24 cellular contexts compared by ENCODE assay signal in the genomic region with DNA sequence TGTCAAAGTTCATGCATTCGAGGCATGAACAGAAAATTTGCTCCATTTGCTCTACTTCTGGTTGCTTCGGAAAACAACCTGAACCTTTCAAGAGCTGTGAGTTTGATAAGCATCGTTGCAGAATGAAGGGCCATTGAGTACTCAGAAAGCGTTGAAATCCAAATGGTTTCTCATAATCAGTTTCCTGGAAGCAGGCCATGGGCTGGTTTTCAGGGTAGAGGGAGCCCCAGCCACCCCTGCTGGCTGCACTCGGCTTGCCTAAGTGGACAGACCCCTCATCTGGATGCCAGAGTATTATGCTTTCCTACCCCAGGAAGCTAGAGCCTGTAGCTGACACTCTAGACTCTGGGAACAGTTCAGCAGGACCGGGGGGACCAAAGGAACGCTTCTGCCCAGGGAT. TPM values are rescaled to one million over a fixed set of nuclear protein-coding genes. Genes with fewer than 3 reads are reported as not detected.
A peak's percentile ranks its signal among the peaks of the same experiment; 100 is the strongest.
DNase-seq lines count a peak whose midpoint lies in the region; ATAC-seq and TF ChIP-seq lines count a peak whose summit lies in the region.
"Had no signal": no experiment of that assay in that cellular context is flagged by ENCODE, and none has a peak within 500 bp of the region (broad histone marks: within the 10 kb centered on the region; RNA-seq: fewer than 3 reads in every experiment).

No MANE protein-coding gene starts in this region.

- no peaks in the 10 kb centered on the region for H3K79me2 ChIP-seq in GM23338 (replicated peaks; ENCODE audit: insufficient read depth)

- no peak for ATAC-seq in GM23338
- no peak for ATAC-seq in HG02981 (IDR thresholded peaks at IDR 0.05; ENCODE audit: unreplicated experiment)
- no peak for ATAC-seq in stimulated activated memory B cell treated with anti-CD40 and anti-IgM and Interleukin-4, amounts not matched to agents 10 μg/mL and 1 μg/mL and 100 μg/mL, for 72 hours
- ATAC-seq: activated CD8-positive, alpha-beta T cell treated with anti-CD3 and anti-CD28 coated beads, Interleukin-2, amount 10 ng/mL, durations not matched to agents 7 days and 5 days; right lobe of liver had no signal

- intact Hi-C loops in posterior cingulate gyrus (cut with DNase I), result no loop called here

- TF ChIP-seq CTCF in GM23338 (conservative IDR thresholded peaks at IDR 0.05; ENCODE audit: low read depth in 2 of 2) (no peak), GM20000 (IDR thresholded peaks at IDR 0.05; ENCODE audit: extremely low read depth, missing control alignments) (no peak)

- no peak overlapping the region for H3K4me3 Mint-ChIP-seq in GM23338
- no peak overlapping the region for H3K4me3 Mint-ChIP-seq in stimulated activated memory B cell treated with anti-CD40 and anti-IgM and Interleukin-4, amounts not matched to agents 10 μg/mL and 1 μg/mL and 100 μg/mL, for 72 hours
- H3K4me3 Mint-ChIP-seq: activated CD8-positive, alpha-beta T cell treated with anti-CD3 and anti-CD28 coated beads, Interleukin-2, amount 10 ng/mL, durations not matched to agents 7 days and 5 days; activated naive CD8-positive, alpha-beta T cell; immature natural killer cell; T-helper 1 cell treated with Interleukin-12 subunit alpha and Interleukin-12 subunit beta and Interleukin-4 antibody, amounts not matched to agents 30 μg/mL and 1 μg/mL, for 36 hours had no signal

- peaks cover 19% of the 10 kb centered on the region; the same call in 1 of the 2 replicates for H3K4me1 ChIP-seq in GM23338 (ENCODE audit: insufficient read depth)
- H3K4me1 ChIP-seq: left ventricle myocardium inferior, right lobe of liver had no signal

- H4K20me1 ChIP-seq in GM23338 (replicated peaks; ENCODE audit: insufficient read depth), result no peaks in the 10 kb centered on the region

- no peak overlapping the region for H3K4me3 ChIP-seq in GM23338
- H3K4me3 ChIP-seq: left ventricle myocardium inferior, right lobe of liver had no signal

- H3K4me2 ChIP-seq in GM23338, result 0 out of 2 replicates have a peak overlapping the region, but pooled peaks have one; percentile 20

- no peaks in the 10 kb centered on the region for H3F3A ChIP-seq in GM23338 (replicated peaks; ENCODE audit: low read depth)

- H3K4me1 Mint-ChIP-seq in GM23338, result peaks cover 25% of the 10 kb centered on the region
- no peaks in the 10 kb centered on the region for H3K4me1 Mint-ChIP-seq in stimulated activated memory B cell treated with anti-CD40 and anti-IgM and Interleukin-4, amounts not matched to agents 10 μg/mL and 1 μg/mL and 100 μg/mL, for 72 hours
- H3K4me1 Mint-ChIP-seq: immature natural killer cell had no signal

- no peaks in the 10 kb centered on the region for H3K27me3 ChIP-seq in GM23338 (ENCODE audit: insufficient read depth)
- H3K27me3 ChIP-seq: right lobe of liver had no signal

- H3K27ac ChIP-seq in GM23338 (ENCODE audit: low read depth), result no peak overlapping the region
- H3K27ac ChIP-seq: left ventricle myocardium inferior, right lobe of liver, RWPE1 had no signal

- no peaks in the 10 kb centered on the region for H3K9me2 ChIP-seq in GM23338 (ENCODE audit: insufficient read depth)

- no peaks in the 10 kb centered on the region for H3K36me3 ChIP-seq in GM23338 (ENCODE audit: insufficient read depth)
- H3K36me3 ChIP-seq: left ventricle myocardium inferior, right lobe of liver had no signal

- H3K9me3 Mint-ChIP-seq in GM23338, result no peaks in the 10 kb centered on the region; the same call in 2 of the 3 replicates
- H3K9me3 Mint-ChIP-seq in stimulated activated memory B cell treated with anti-CD40 and anti-IgM and Interleukin-4, amounts not matched to agents 10 μg/mL and 1 μg/mL and 100 μg/mL, for 72 hours, result no peaks in the 10 kb centered on the region
- H3K9me3 Mint-ChIP-seq: immature natural killer cell; T-helper 1 cell treated with Interleukin-12 subunit alpha and Interleukin-12 subunit beta and Interleukin-4 antibody, amounts not matched to agents 30 μg/mL and 1 μg/mL, for 36 hours had no signal

- DNase-seq in DMS153 (lab: John Stamatoyannopoulos, UW) (peak; percentile 34), GM23338 (ENCODE audit: low spot score) (no peak), NCI-H2107 treated with DMSO at 0.1 percent for 48 hours (lab: John Stamatoyannopoulos, UW; ENCODE audit: unreplicated experiment) (peak; percentile 92), NCI-H774 (lab: John Stamatoyannopoulos, UW) (peak; percentile 49), posterior cingulate gyrus (no peak), GM20000 (ENCODE audit: low spot score) (no peak)
- DNase-seq: activated CD8-positive, alpha-beta T cell treated with anti-CD3 and anti-CD28 coated beads, Interleukin-2, amount 10 ng/mL, durations not matched to agents 7 days and 5 days; anterior cingulate cortex; effector CD4-positive, alpha-beta T cell; hypothalamus; immature natural killer cell; IMR-90; left ventricle myocardium inferior; right lobe of liver; stimulated activated CD4-positive, alpha-beta T cell treated with anti-CD3 and anti-CD28 coated beads, Interleukin-2, amount 100 ng/mL, for 48 hours; substantia nigra had no signal

- peaks cover 4% of the 10 kb centered on the region for H3K27me3 Mint-ChIP-seq in GM23338 (ENCODE audit: insufficient read depth, low read depth, poor library complexity)
- peaks cover 36% of the 10 kb centered on the region for H3K27me3 Mint-ChIP-seq in stimulated activated memory B cell treated with anti-CD40 and anti-IgM and Interleukin-4, amounts not matched to agents 10 μg/mL and 1 μg/mL and 100 μg/mL, for 72 hours

- no peak overlapping the region for H3K27ac Mint-ChIP-seq in GM23338
- no peak overlapping the region for H3K27ac Mint-ChIP-seq in stimulated activated memory B cell treated with anti-CD40 and anti-IgM and Interleukin-4, amounts not matched to agents 10 μg/mL and 1 μg/mL and 100 μg/mL, for 72 hours
- H3K27ac Mint-ChIP-seq: activated CD8-positive, alpha-beta T cell treated with anti-CD3 and anti-CD28 coated beads, Interleukin-2, amount 10 ng/mL, durations not matched to agents 7 days and 5 days; activated naive CD8-positive, alpha-beta T cell; immature natural killer cell; T-helper 1 cell treated with Interleukin-12 subunit alpha and Interleukin-12 subunit beta and Interleukin-4 antibody, amounts not matched to agents 30 μg/mL and 1 μg/mL, for 36 hours had no signal

- 0 out of 2 replicates have a peak overlapping the region, but pooled peaks have one; percentile 32 for H2AFZ ChIP-seq in GM23338

- no peaks in the 10 kb centered on the region for H3K36me3 Mint-ChIP-seq in GM23338 (ENCODE audit: low read depth)
- H3K36me3 Mint-ChIP-seq in stimulated activated memory B cell treated with anti-CD40 and anti-IgM and Interleukin-4, amounts not matched to agents 10 μg/mL and 1 μg/mL and 100 μg/mL, for 72 hours, result no peaks in the 10 kb centered on the region
- H3K36me3 Mint-ChIP-seq: activated naive CD8-positive, alpha-beta T cell; immature natural killer cell had no signal

TF ChIP-seq in GM23338, 12 proteins besides CTCF, POLR2A, EP300 and RAD21 (continues in another document):
- no peak for TF ChIP-seq STAT1 (IDR thresholded peaks at IDR 0.05; ENCODE audit: unreplicated experiment)
- TF ChIP-seq, protein P1, sequence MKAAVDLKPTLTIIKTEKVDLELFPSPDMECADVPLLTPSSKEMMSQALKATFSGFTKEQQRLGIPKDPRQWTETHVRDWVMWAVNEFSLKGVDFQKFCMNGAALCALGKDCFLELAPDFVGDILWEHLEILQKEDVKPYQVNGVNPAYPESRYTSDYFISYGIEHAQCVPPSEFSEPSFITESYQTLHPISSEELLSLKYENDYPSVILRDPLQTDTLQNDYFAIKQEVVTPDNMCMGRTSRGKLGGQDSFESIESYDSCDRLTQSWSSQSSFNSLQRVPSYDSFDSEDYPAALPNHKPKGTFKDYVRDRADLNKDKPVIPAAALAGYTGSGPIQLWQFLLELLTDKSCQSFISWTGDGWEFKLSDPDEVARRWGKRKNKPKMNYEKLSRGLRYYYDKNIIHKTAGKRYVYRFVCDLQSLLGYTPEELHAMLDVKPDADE (IDR thresholded peaks at IDR 0.05), result no peak
- no peak for TF ChIP-seq CREB1 (CRISPR knock-in tag; IDR thresholded peaks at IDR 0.05; ENCODE audit: low read depth)
- no peak for TF ChIP-seq NANOG (IDR thresholded peaks at IDR 0.05; ENCODE audit: borderline replicate concordance)
- TF ChIP-seq POLR2AphosphoS5 (IDR thresholded peaks at IDR 0.05; ENCODE audit: low read depth), result no peak

RNA-seq across cellular contexts. Expression of gene SCNN1G, which starts 24.4 kb away (rescaled TPM):
- total RNA-seq in GM23338 (2014; rRNA removed; shearing (Covaris generic)), result 1.1 and 1.2 TPM in 2 replicates
- 0.97 and 1.1 TPM in 2 replicates for polyA plus RNA-seq in GM23338 (2016; fragmentation: Nextera tagmentation; extraction: Ambion mirVana)
- total RNA-seq: activated CD8-positive, alpha-beta T cell treated with anti-CD3 and anti-CD28 coated beads, Interleukin-2, amount 10 ng/mL, durations not matched to agents 7 days and 5 days; bronchial epithelial cell; IMR-90; left ventricle myocardium inferior; posterior vena cava; right lobe of liver had no signal
- polyA plus RNA-seq: BJ, immature natural killer cell, IMR-90 had no signal

RNA-seq across cellular contexts. Expression of gene USP31, which starts 57.7 kb away (rescaled TPM):
- 15.5 and 17.9 TPM in 2 replicates for total RNA-seq in GM23338 (2014; rRNA removed; shearing (Covaris generic))
- 4.2 and 4.3 TPM in 2 replicates for polyA plus RNA-seq in GM23338 (2016; fragmentation: Nextera tagmentation; extraction: Ambion mirVana)

Comparison
In these comparisons a context has a peak if more than half of its experiments do, and no peak if none do; other contexts are left out.
1. DNase-seq: peak in DMS153 (single experiment), NCI-H2107 treated with DMSO at 0.1 percent for 48 hours (single experiment) and NCI-H774 (single experiment); none in GM23338 (single experiment), posterior cingulate gyrus (0 of 10) and GM20000 (single experiment).